ENCODE assay signal across 25 cellular contexts in genomic region chr17:65046236-65046635, GRCh38.
"Had no signal": no experiment of that assay in that cellular context is flagged by ENCODE, and none has a peak within 500 bp of the region (broad histone marks: within the 10 kb centered on the region; RNA-seq: fewer than 3 reads in every experiment).

No MANE protein-coding gene starts in this region.

- H3K9me3 ChIP-seq: ascending aorta, body of pancreas, SJSA1 had no signal

- H3K27me3 ChIP-seq: ascending aorta, body of pancreas, SJSA1 had no signal

- H3K27ac ChIP-seq: ascending aorta, SJSA1, WERI-Rb-1 had no signal

- H3K4me3 Mint-ChIP-seq: activated CD8-positive, alpha-beta T cell treated with anti-CD3 and anti-CD28 coated beads for 36 hours; activated naive CD4-positive, alpha-beta T cell treated with anti-CD3 and anti-CD28 coated beads, Interleukin-2, amount 50 U/mL, for 24 hours; activated T-cell treated with anti-CD3 and anti-CD28 coated beads, Interleukin-2, amount 50 U/mL, for 72 hours had no signal

- H3K4me3 ChIP-seq: ascending aorta, body of pancreas, SJSA1 had no signal

- ATAC-seq: activated CD4-positive, CD25-positive, alpha-beta regulatory T cell treated with anti-CD3 and anti-CD28 coated beads, Interleukin-2, amount 50 U/mL, for 24 hours; activated CD8-positive, alpha-beta T cell treated with anti-CD3 and anti-CD28 coated beads for 36 hours; activated T-cell treated with anti-CD3 and anti-CD28 coated beads, Interleukin-2, amount 50 U/mL, for 72 hours; body of pancreas; PC-3; SK-N-SH treated with all-trans-retinoic acid at 6 μM for 48 hours had no signal

- DNase-seq: activated CD4-positive, alpha-beta T cell treated with anti-CD3 and anti-CD28 coated beads for 4 hours; activated CD8-positive, alpha-beta memory T cell treated with anti-CD3 and anti-CD28 coated beads, Interleukin-2, amount 50 U/mL, for 4 hours; activated CD8-positive, alpha-beta T cell treated with anti-CD3 and anti-CD28 coated beads for 36 hours; activated naive CD4-positive, alpha-beta T cell; activated T-cell treated with anti-CD3 and anti-CD28 coated beads, Interleukin-2, amount 50 U/mL, for 72 hours; body of pancreas; central memory CD4-positive, alpha-beta T cell; NCI-H1105 treated with DMSO at 0.1 percent for 48 hours; NCI-H1436 treated with DMSO at 0.1 percent for 48 hours; NCI-H187; NCI-H2081; NCI-H510A treated with DMSO at 0.1 percent for 48 hours; NCI-H69; PC-3; SHP77; T-helper 2 cell; WERI-Rb-1 had no signal

- H3K27me3 Mint-ChIP-seq: activated CD8-positive, alpha-beta T cell treated with anti-CD3 and anti-CD28 coated beads for 36 hours; activated naive CD4-positive, alpha-beta T cell treated with anti-CD3 and anti-CD28 coated beads, Interleukin-2, amount 50 U/mL, for 24 hours had no signal

- H3K9me3 Mint-ChIP-seq: activated CD8-positive, alpha-beta T cell treated with anti-CD3 and anti-CD28 coated beads for 36 hours; activated naive CD4-positive, alpha-beta T cell treated with anti-CD3 and anti-CD28 coated beads, Interleukin-2, amount 50 U/mL, for 24 hours; activated T-cell treated with anti-CD3 and anti-CD28 coated beads, Interleukin-2, amount 50 U/mL, for 72 hours; activated T-helper 2 cell treated with anti-CD3 and anti-CD28 coated beads, Interferon-gamma antibody, Interleukin-2, Interleukin-4, amounts not matched to agents 10 μg/mL and 5 μg/mL and 100 μg/mL, durations not matched to agents 14 hours and 24 hours and 36 hours had no signal

- FAIRE-seq: bronchial epithelial cell, RCC 7860 had no signal
